Comparison of ENCODE assay signal across 1 cellular context in genomic region chr6:45419574-45420082, GRCh38.
TF ChIP-seq lines count a peak whose summit lies in the region.

No MANE protein-coding gene starts in this region.

TF ChIP-seq in GM12878, 131 proteins besides CTCF, POLR2A, EP300 and RAD21 (continued from another document):
- no peak for TF ChIP-seq ZNF687 (IDR thresholded peaks at IDR 0.05)
- TF ChIP-seq, protein P1, sequence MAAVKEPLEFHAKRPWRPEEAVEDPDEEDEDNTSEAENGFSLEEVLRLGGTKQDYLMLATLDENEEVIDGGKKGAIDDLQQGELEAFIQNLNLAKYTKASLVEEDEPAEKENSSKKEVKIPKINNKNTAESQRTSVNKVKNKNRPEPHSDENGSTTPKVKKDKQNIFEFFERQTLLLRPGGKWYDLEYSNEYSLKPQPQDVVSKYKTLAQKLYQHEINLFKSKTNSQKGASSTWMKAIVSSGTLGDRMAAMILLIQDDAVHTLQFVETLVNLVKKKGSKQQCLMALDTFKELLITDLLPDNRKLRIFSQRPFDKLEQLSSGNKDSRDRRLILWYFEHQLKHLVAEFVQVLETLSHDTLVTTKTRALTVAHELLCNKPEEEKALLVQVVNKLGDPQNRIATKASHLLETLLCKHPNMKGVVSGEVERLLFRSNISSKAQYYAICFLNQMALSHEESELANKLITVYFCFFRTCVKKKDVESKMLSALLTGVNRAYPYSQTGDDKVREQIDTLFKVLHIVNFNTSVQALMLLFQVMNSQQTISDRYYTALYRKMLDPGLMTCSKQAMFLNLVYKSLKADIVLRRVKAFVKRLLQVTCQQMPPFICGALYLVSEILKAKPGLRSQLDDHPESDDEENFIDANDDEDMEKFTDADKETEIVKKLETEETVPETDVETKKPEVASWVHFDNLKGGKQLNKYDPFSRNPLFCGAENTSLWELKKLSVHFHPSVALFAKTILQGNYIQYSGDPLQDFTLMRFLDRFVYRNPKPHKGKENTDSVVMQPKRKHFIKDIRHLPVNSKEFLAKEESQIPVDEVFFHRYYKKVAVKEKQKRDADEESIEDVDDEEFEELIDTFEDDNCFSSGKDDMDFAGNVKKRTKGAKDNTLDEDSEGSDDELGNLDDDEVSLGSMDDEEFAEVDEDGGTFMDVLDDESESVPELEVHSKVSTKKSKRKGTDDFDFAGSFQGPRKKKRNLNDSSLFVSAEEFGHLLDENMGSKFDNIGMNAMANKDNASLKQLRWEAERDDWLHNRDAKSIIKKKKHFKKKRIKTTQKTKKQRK (IDR thresholded peaks at IDR 0.05; ENCODE audit: low read depth, low read length), result no peak
- TF ChIP-seq SMC3 (IDR thresholded peaks at IDR 0.05; ENCODE audit: borderline replicate concordance, low read length), result peak; percentile 43; the same call in 1 of the 2 replicates
TF ChIP-seq in GM12878: peak in this region for 1.
